Comparison of ENCODE assay signal across 22 cellular contexts in genomic region chr7:932651-932975, GRCh38. TPM values are rescaled to one million over a fixed set of nuclear protein-coding genes. Genes with fewer than 3 reads are reported as not detected.
"Had no signal": no experiment of that assay in that cellular context is flagged by ENCODE, and none has a peak within 500 bp of the region (broad histone marks: within the 10 kb centered on the region; RNA-seq: fewer than 3 reads in every experiment).

No MANE protein-coding gene starts in this region.

- H3K4me3 Mint-ChIP-seq: activated naive CD8-positive, alpha-beta T cell treated with anti-CD3 and anti-CD28 coated beads, Interleukin-2, amount 10 ng/mL, durations not matched to agents 7 days and 5 days; activated T-helper 1 cell treated with anti-CD3 and anti-CD28 coated beads, Interleukin-12 subunit alpha, Interleukin-12 subunit beta, Interleukin-2, Interleukin-4 antibody, amounts not matched to agents 30 ng/mL and 10 ng/mL and 1 ng/mL, durations not matched to agents 14 hours and 24 hours and 36 hours; natural killer cell had no signal

- H3K9me3 Mint-ChIP-seq: activated naive CD8-positive, alpha-beta T cell treated with anti-CD3 and anti-CD28 coated beads, Interleukin-2, amount 10 ng/mL, durations not matched to agents 7 days and 5 days; activated T-helper 1 cell treated with anti-CD3 and anti-CD28 coated beads, Interleukin-12 subunit alpha, Interleukin-12 subunit beta, Interleukin-2, Interleukin-4 antibody, amounts not matched to agents 30 ng/mL and 10 ng/mL and 1 ng/mL, durations not matched to agents 14 hours and 24 hours and 36 hours; natural killer cell had no signal

- H3K4me3 ChIP-seq: body of pancreas, tibial artery, uterus had no signal

- H3K36me3 Mint-ChIP-seq: natural killer cell had no signal

- H3K27me3 Mint-ChIP-seq: activated naive CD8-positive, alpha-beta T cell treated with anti-CD3 and anti-CD28 coated beads, Interleukin-2, amount 10 ng/mL, durations not matched to agents 7 days and 5 days had no signal

- H3K36me3 ChIP-seq: tibial artery, uterus had no signal

- H3K27me3 ChIP-seq: body of pancreas, foreskin keratinocyte, neutrophil, tibial artery, uterus had no signal

- H3K27ac ChIP-seq: body of pancreas, foreskin keratinocyte, neutrophil, parathyroid adenoma, tibial artery, uterus, VCaP had no signal

- H3K4me1 ChIP-seq: body of pancreas, parathyroid adenoma, tibial artery, uterus had no signal

- H3K9me3 ChIP-seq: body of pancreas, neutrophil, tibial artery, uterus had no signal

- DNase-seq: activated CD4-positive, alpha-beta T cell treated with anti-CD3 and anti-CD28 coated beads for 1 hour; activated naive CD4-positive, alpha-beta T cell; activated naive CD8-positive, alpha-beta T cell treated with anti-CD3 and anti-CD28 coated beads, Interleukin-2, amount 10 ng/mL, durations not matched to agents 7 days and 5 days; amygdala; caudate nucleus; foreskin keratinocyte; natural killer cell; stimulated activated naive CD4-positive, alpha-beta T cell; SW 1271; T-helper 2 cell; uterus had no signal

- H3K27ac Mint-ChIP-seq: activated naive CD8-positive, alpha-beta T cell treated with anti-CD3 and anti-CD28 coated beads, Interleukin-2, amount 10 ng/mL, durations not matched to agents 7 days and 5 days; activated T-helper 1 cell treated with anti-CD3 and anti-CD28 coated beads, Interleukin-12 subunit alpha, Interleukin-12 subunit beta, Interleukin-2, Interleukin-4 antibody, amounts not matched to agents 30 ng/mL and 10 ng/mL and 1 ng/mL, durations not matched to agents 14 hours and 24 hours and 36 hours had no signal

- ATAC-seq: body of pancreas, foreskin keratinocyte, natural killer cell had no signal

RNA-seq across cellular contexts. Expression of gene CYP2W1, which starts 50.4 kb away (rescaled TPM):
- total RNA-seq: activated CD8-positive, alpha-beta memory T cell treated with anti-CD3 and anti-CD28 coated beads for 36 hours; activated naive CD8-positive, alpha-beta T cell treated with anti-CD3 and anti-CD28 coated beads, Interleukin-2, amount 10 ng/mL, durations not matched to agents 7 days and 5 days; activated T-helper 1 cell treated with anti-CD3 and anti-CD28 coated beads, Interleukin-12 subunit alpha, Interleukin-12 subunit beta, Interleukin-2, Interleukin-4 antibody, amounts not matched to agents 30 ng/mL and 10 ng/mL and 1 ng/mL, durations not matched to agents 14 hours and 24 hours and 36 hours; body of pancreas; epithelial cell of proximal tubule; fibroblast of lung; foreskin keratinocyte; kidney epithelial cell; mesenteric fat pad; natural killer cell had no signal
- polyA plus RNA-seq: fibroblast of lung, foreskin keratinocyte had no signal
